Comparison of ENCODE assay signal across 26 cellular contexts in the genomic region with DNA sequence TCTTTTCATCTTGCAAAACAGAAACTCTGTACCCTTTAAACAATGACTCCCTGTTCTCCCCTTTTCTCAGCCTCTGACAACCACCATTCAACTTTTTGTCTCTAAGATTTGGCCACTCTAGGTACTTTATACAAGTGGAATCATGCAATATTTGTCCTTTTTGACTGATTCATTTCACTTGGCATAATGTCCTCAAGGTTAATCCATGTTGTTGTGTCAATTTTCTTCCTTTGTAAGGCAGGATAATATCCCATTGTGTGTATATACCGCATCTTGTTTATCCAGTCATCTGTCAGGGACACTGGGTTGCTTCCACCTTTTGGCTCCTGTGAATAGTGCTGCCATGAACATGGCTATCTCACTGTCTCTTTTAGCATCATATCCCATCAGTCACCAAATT.
"Had no signal": no experiment of that assay in that cellular context is flagged by ENCODE, and none has a peak within 500 bp of the region (broad histone marks: within the 10 kb centered on the region; RNA-seq: fewer than 3 reads in every experiment).

No MANE protein-coding gene starts in this region.

- H3K36me3 Mint-ChIP-seq: stimulated activated memory B cell treated with anti-CD40 and anti-IgM and Interleukin-4, amounts not matched to agents 10 μg/mL and 1 μg/mL and 100 μg/mL, for 72 hours had no signal

- H3K4me3 Mint-ChIP-seq: naive thymus-derived CD8-positive, alpha-beta T cell; stimulated activated memory B cell treated with anti-CD40 and anti-IgM and Interleukin-4, amounts not matched to agents 10 μg/mL and 1 μg/mL and 100 μg/mL, for 72 hours had no signal

- H3K36me3 ChIP-seq: esophagus squamous epithelium, heart left ventricle, right atrium auricular region, sigmoid colon, spleen, thoracic aorta, tibial nerve, upper lobe of left lung had no signal

- H2AFZ ChIP-seq: hepatocyte, parathyroid adenoma had no signal

- FAIRE-seq: frontal cortex, kidney, urothelium cell line had no signal

- H3K4me1 ChIP-seq: parathyroid adenoma had no signal

- ATAC-seq: heart left ventricle; left lobe of liver; naive thymus-derived CD8-positive, alpha-beta T cell; stimulated activated memory B cell treated with anti-CD40 and anti-IgM and Interleukin-4, amounts not matched to agents 10 μg/mL and 1 μg/mL and 100 μg/mL, for 72 hours; stimulated activated naive CD8-positive, alpha-beta T cell treated with anti-CD3 and anti-CD28 coated beads, Interleukin-15, Interleukin-2, amounts not matched to agents 100 U/mL and 50 U/mL, for 24 hours had no signal

- H3K9me3 ChIP-seq: esophagus squamous epithelium, heart left ventricle, right atrium auricular region, sigmoid colon, spleen, thoracic aorta, tibial nerve, upper lobe of left lung had no signal

- H3K27me3 Mint-ChIP-seq: naive thymus-derived CD8-positive, alpha-beta T cell; progenitor cell of endocrine pancreas; stimulated activated memory B cell treated with anti-CD40 and anti-IgM and Interleukin-4, amounts not matched to agents 10 μg/mL and 1 μg/mL and 100 μg/mL, for 72 hours had no signal

- H3K9me3 Mint-ChIP-seq: naive thymus-derived CD8-positive, alpha-beta T cell; stimulated activated memory B cell treated with anti-CD40 and anti-IgM and Interleukin-4, amounts not matched to agents 10 μg/mL and 1 μg/mL and 100 μg/mL, for 72 hours had no signal

- H3K9ac ChIP-seq: parathyroid adenoma had no signal

- H3K4me2 ChIP-seq: hepatocyte had no signal

- DNase-seq: dermis blood vessel endothelial cell; effector memory CD4-positive, alpha-beta T cell; erythroblast; esophagus squamous epithelium; heart left ventricle; kidney; mesendoderm; midbrain; naive thymus-derived CD8-positive, alpha-beta T cell; sigmoid colon; spleen; stimulated activated CD4-positive, alpha-beta T cell treated with anti-CD3 and anti-CD28 coated beads, Interleukin-4, amount 100 ng/mL, for 4 hours; stimulated activated naive CD8-positive, alpha-beta T cell treated with anti-CD3 and anti-CD28 coated beads, Interleukin-15, Interleukin-2, amounts not matched to agents 100 U/mL and 50 U/mL, for 24 hours; substantia nigra; upper lobe of left lung had no signal

- H3K4me3 ChIP-seq: coronary artery, esophagus squamous epithelium, heart left ventricle, hepatocyte, right atrium auricular region, sigmoid colon, spleen, thoracic aorta, tibial nerve, upper lobe of left lung had no signal

- H3K27me3 ChIP-seq: esophagus squamous epithelium, heart left ventricle, hepatocyte, right atrium auricular region, sigmoid colon, spleen, tibial nerve, upper lobe of left lung had no signal

- H3K27ac ChIP-seq: coronary artery, esophagus squamous epithelium, hepatocyte, parathyroid adenoma, sigmoid colon, spleen, thoracic aorta, tibial nerve, upper lobe of left lung had no signal

- H3K27ac Mint-ChIP-seq: progenitor cell of endocrine pancreas; stimulated activated memory B cell treated with anti-CD40 and anti-IgM and Interleukin-4, amounts not matched to agents 10 μg/mL and 1 μg/mL and 100 μg/mL, for 72 hours had no signal
